Comparison of ENCODE assay signal across 7 cellular contexts in genomic region chr9:34701023-34701768, GRCh38. TPM values are rescaled to one million over a fixed set of nuclear protein-coding genes. Genes with fewer than 3 reads are reported as not detected.
DNase-seq lines count a peak whose midpoint lies in the region; ATAC-seq and TF ChIP-seq lines count a peak whose summit lies in the region.

No MANE protein-coding gene starts in this region.

- intact Hi-C loops in posterior vena cava (cut with DNase I), result no loop called here
- intact Hi-C loops in transverse colon (cut with DNase I; ENCODE audit: low total_unique reads), result no loop called here

- no peaks in the 10 kb centered on the region for H3K9me3 ChIP-seq in MG63
- no peaks in the 10 kb centered on the region for H3K9me3 ChIP-seq in right atrium auricular region
- H3K9me3 ChIP-seq in transverse colon, result no peaks in the 10 kb centered on the region

- H3K36me3 ChIP-seq in MG63 (no peaks in the 10 kb centered on the region), right atrium auricular region (no peaks in the 10 kb centered on the region), transverse colon (no peaks in the 10 kb centered on the region)

- TF ChIP-seq EP300 in transverse colon (IDR thresholded peaks at IDR 0.05; ENCODE audit: low read depth), result no peak

- ATAC-seq in GM19023 (IDR thresholded peaks at IDR 0.05; ENCODE audit: unreplicated experiment) (peak; percentile 64), T-cell (replicated peaks in 1 of 4) (peak; percentile 84 to 89 (median 86))

- H3K27ac Mint-ChIP-seq in T-cell, result no peak overlapping the region

- POLR2A ChIA-PET in T-cell (lab: Charles Lee), result no interaction called here

- no peak for TF ChIP-seq POLR2A in transverse colon (IDR thresholded peaks at IDR 0.05)

- peak overlapping the region; percentile 44 to 81 (median 66) for H3K4me3 Mint-ChIP-seq in T-cell

- WGBS in transverse colon (ENCODE audit: low coverage in 1 of 2), 2 donors, result 13% methylated on average over 43 of the region's 52 CpGs; no CpG with 5 or more reads in 1 of the 2 donors

- no peaks in the 10 kb centered on the region for H3K36me3 Mint-ChIP-seq in T-cell

- peak; percentile 95 to 96 for TF ChIP-seq CTCF in right atrium auricular region (IDR thresholded peaks at IDR 0.05)
- TF ChIP-seq CTCF in transverse colon (IDR thresholded peaks at IDR 0.05), result peak; percentile 75 to 96 (median 94)

- H3K27me3 Mint-ChIP-seq in T-cell, result peaks cover 0 to 10% of the 10 kb centered on the region in 2 donors

- peaks cover 4 to 16% (median 6%) of the 10 kb centered on the region in 3 donors for H3K4me1 Mint-ChIP-seq in T-cell

- no peaks in the 10 kb centered on the region for H3K27me3 ChIP-seq in MG63
- H3K27me3 ChIP-seq in right atrium auricular region, result no peaks in the 10 kb centered on the region
- peaks cover 8% of the 10 kb centered on the region for H3K27me3 ChIP-seq in transverse colon

- H3K4me3 ChIP-seq in MG63 (peak overlapping the region; percentile 51), right atrium auricular region (peak overlapping the region; percentile 62 to 86), transverse colon (peak overlapping the region; percentile 45 to 71 (median 64))

- in situ Hi-C loops in transverse colon (cut with MboI; ENCODE audit: low pct_ligation_motif_present in 1 of 4, low pct_unique_long_range_greater_than_20kb in 1 of 4, low sequenced_read_pairs in 3 of 4), result no loop called here

- H3K27ac ChIP-seq in right atrium auricular region (peak overlapping the region; percentile 79 to 82), transverse colon (peak overlapping the region; percentile 68 to 84 (median 76))

- DNase-seq in MG63 (peak; percentile 54), T-cell (peak; percentile 29 to 77 (median 62)), amniotic stem cell (lab: John Stamatoyannopoulos, UW) (peak; percentile 34), right atrium auricular region (ENCODE audit: low spot score) (peak; percentile 77), posterior vena cava (ENCODE audit: low spot score) (peak; percentile 94), transverse colon (peak; percentile 79)

- CTCF ChIA-PET in T-cell (lab: Charles Lee), result interaction anchor here (0.7 to 1.6 kb wide), 9 partner anchors 8 to 106 kb away, joined by 3 to 11 read pairs (median 3); partner anchors contain the start of genes CCL21 (in 1 of the 2) and GALT (in 1 of the 2)

- H3K9me3 Mint-ChIP-seq in T-cell, result no peaks in the 10 kb centered on the region

- H3K4me1 ChIP-seq in right atrium auricular region (peaks cover 0 to 9% of the 10 kb centered on the region in 2 donors), transverse colon (peaks cover 3 to 22% (median 4%) of the 10 kb centered on the region in 4 donors)

RNA-seq across cellular contexts. Expression of gene CCL21, which starts 8.7 kb away (rescaled TPM):
- total RNA-seq in MG63 (2014; rRNA removed; shearing (Covaris generic); ENCODE audit: low replicate concordance), result not detected in 2 replicates
- under 1 TPM in 2 of 5 donors, not detected in 3; 0.32 to 0.60 TPM for total RNA-seq in T-cell
- total RNA-seq in right atrium auricular region, result 10 to 100 TPM in 1 of 2 donors, 1 to 10 TPM in 1; 2.9 to 26.5 TPM
- total RNA-seq in posterior vena cava, result 100 to 1,000 TPM; 143 to 161 TPM
- total RNA-seq in transverse colon, result 100 to 1,000 TPM in 1 of 4 donors, 10 to 100 TPM in 3; 45.4 to 123 (median 60.1) TPM

RNA-seq across cellular contexts. Expression of gene CCL19, which starts 10.1 kb away (rescaled TPM):
- not detected in 2 replicates for total RNA-seq in MG63 (2014; rRNA removed; shearing (Covaris generic); ENCODE audit: low replicate concordance)
- total RNA-seq in T-cell (not detected), right atrium auricular region (under 1 TPM in 1 of 2 donors, not detected in 1; 0.63 TPM), posterior vena cava (10 to 100 TPM; 15.2 to 27.1 TPM), transverse colon (not detected)

RNA-seq across cellular contexts. Expression of gene CCL27, which starts 38.7 kb away (rescaled TPM):
- total RNA-seq in MG63 (2014; rRNA removed; shearing (Covaris generic); ENCODE audit: low replicate concordance), result not detected in 2 replicates
- total RNA-seq in T-cell (not detected), right atrium auricular region (not detected), posterior vena cava (under 1 TPM in 1 of 2 donors, not detected in 1; 0.33 TPM), transverse colon (not detected)

RNA-seq across cellular contexts. Expression of gene IL11RA, which starts 49.2 kb away (rescaled TPM):
- total RNA-seq in MG63 (2014; rRNA removed; shearing (Covaris generic); ENCODE audit: low replicate concordance), result 10.2 and 16.9 TPM in 2 replicates
- total RNA-seq in T-cell (100 to 1,000 TPM; 166 to 220 (median 180) TPM), right atrium auricular region (100 to 1,000 TPM in 1 of 2 donors, 10 to 100 TPM in 1; 58.2 to 108 TPM), posterior vena cava (10 to 100 TPM; 12.6 to 34.2 TPM), transverse colon (10 to 100 TPM; 27.0 to 94.6 (median 47.5) TPM)

RNA-seq across cellular contexts. Expression of gene GALT, which starts 54.7 kb away (rescaled TPM):
- total RNA-seq in MG63 (2014; rRNA removed; shearing (Covaris generic); ENCODE audit: low replicate concordance), result 8.2 and 9.9 TPM in 2 replicates
- total RNA-seq in T-cell (100 to 1,000 TPM; 177 to 255 (median 215) TPM), right atrium auricular region (10 to 100 TPM; 30.9 to 35.0 TPM), posterior vena cava (10 to 100 TPM; 22.2 to 33.0 TPM), transverse colon (100 to 1,000 TPM in 2 of 4 donors, 10 to 100 TPM in 2; 73.5 to 147 (median 97.3) TPM)

Comparison
In these comparisons a context has a peak if more than half of its experiments do, and no peak if none do; other contexts are left out.
1. Peak in every context shown above with its lines: DNase-seq, ATAC-seq, H3K4me3 ChIP-seq and H3K27ac ChIP-seq.
2. DNase-seq: peak in every context shown above with its lines; median percentile 94 in posterior vena cava; 79 in transverse colon; 77 in right atrium auricular region; 62 in T-cell; 54 in MG63; 34 in amniotic stem cell.
3. RNA of gene CCL19, which starts 10.1 kb away (total RNA-seq): 15.2 to 27.1 TPM in posterior vena cava; 0.63 TPM in right atrium auricular region, not detected in MG63, not detected in T-cell and not detected in transverse colon; every median in the first group is over 4 times any median in the second.